In genomic region chr18:58078889-58079573, GRCh38 we compare ENCODE assay signal across 1 cellular context.
A peak's percentile ranks its signal among the peaks of the same experiment; 100 is the strongest.
TF ChIP-seq lines count a peak whose summit lies in the region.

No MANE protein-coding gene starts in this region.

TF ChIP-seq in K562, 482 proteins besides CTCF, POLR2A, EP300 and RAD21 (continued from another document and continues in another):
- TF ChIP-seq E2F5 (CRISPR knock-in tag; IDR thresholded peaks at IDR 0.05) (no peak), SAP30 (IDR thresholded peaks at IDR 0.05; ENCODE audit: borderline replicate concordance, insufficient read depth, low read depth, low read length, poor library complexity, severe bottlenecking) (no peak), ZNF398 (CRISPR knock-in tag; IDR thresholded peaks at IDR 0.05) (no peak), ESRRB (CRISPR knock-in tag; IDR thresholded peaks at IDR 0.05; ENCODE audit: borderline replicate concordance) (no peak), CHD1 (IDR thresholded peaks at IDR 0.05; ENCODE audit: low read length) (no peak), MBD2 (IDR thresholded peaks at IDR 0.05; ENCODE audit: borderline replicate concordance, low read depth) (no peak; the same call in 1 of the 2 replicates), CREB3 (tag; conservative IDR thresholded peaks at IDR 0.05; ENCODE audit: low read depth) (no peak), ZEB2 (IDR thresholded peaks at IDR 0.05) (peak; percentile 85), TOE1 (IDR thresholded peaks at IDR 0.05; ENCODE audit: borderline replicate concordance) (peak; percentile 27; the same call in 1 of the 2 replicates), TOE1 (CRISPR knock-in tag; IDR thresholded peaks at IDR 0.05; ENCODE audit: borderline replicate concordance, low read depth) (no peak), ZNF668 (CRISPR knock-in tag; IDR thresholded peaks at IDR 0.05) (no peak), NRF1 (conservative IDR thresholded peaks at IDR 0.05 in 1 of 2, IDR thresholded peaks at IDR 0.05 in 1 of 2) (no peak), STAT5B (CRISPR knock-in tag; IDR thresholded peaks at IDR 0.05) (no peak), BDP1 (IDR thresholded peaks at IDR 0.05; ENCODE audit: insufficient read depth, insufficient read length) (no peak), CHAMP1 (IDR thresholded peaks at IDR 0.05) (peak; percentile 26; the same call in 1 of the 2 replicates), PBX2 (CRISPR knock-in tag; IDR thresholded peaks at IDR 0.05; ENCODE audit: low read depth) (no peak), PBX2 (tag; conservative IDR thresholded peaks at IDR 0.05; ENCODE audit: low read depth) (no peak), HEY1 (CRISPR knock-in tag; IDR thresholded peaks at IDR 0.05; ENCODE audit: borderline replicate concordance) (no peak), SAFB2 (IDR thresholded peaks at IDR 0.05; ENCODE audit: borderline replicate concordance, low read depth, low read length, severe bottlenecking) (no peak), ZNF518B (CRISPR knock-in tag; IDR thresholded peaks at IDR 0.05) (no peak), NFIC (IDR thresholded peaks at IDR 0.05) (peak; percentile 92), AFF1 (IDR thresholded peaks at IDR 0.05; ENCODE audit: low read depth in 1 of 2, partially characterized antibody in 2 of 2) (peak in 1 of 2 experiments; percentile 76), MED1 (CRISPR knock-in tag; IDR thresholded peaks at IDR 0.05; ENCODE audit: borderline replicate concordance) (no peak), ZNF253 (CRISPR knock-in tag; conservative IDR thresholded peaks at IDR 0.05) (no peak), DIDO1 (tag; IDR thresholded peaks at IDR 0.05; ENCODE audit: low read depth) (no peak), MLX (CRISPR knock-in tag; conservative IDR thresholded peaks at IDR 0.05) (no peak), ZNF124 (CRISPR knock-in tag; IDR thresholded peaks at IDR 0.05) (no peak), GATAD2A (IDR thresholded peaks at IDR 0.05) (no peak), ILF3 (IDR thresholded peaks at IDR 0.05; ENCODE audit: borderline replicate concordance) (no peak), CXXC5 (CRISPR knock-in tag; IDR thresholded peaks at IDR 0.05) (peak; percentile 70; the same call in 1 of the 2 replicates), GABPA (tag; conservative IDR thresholded peaks at IDR 0.05; ENCODE audit: low read depth) (no peak), ZNF12 (CRISPR knock-in tag; IDR thresholded peaks at IDR 0.05) (no peak), CTBP1 (IDR thresholded peaks at IDR 0.05; ENCODE audit: borderline replicate concordance) (peak; percentile 84), CREB1 (IDR thresholded peaks at IDR 0.05) (peak; percentile 42; the same call in 1 of the 2 replicates), CREB1 (CRISPR knock-in tag; IDR thresholded peaks at IDR 0.05) (no peak), NR1H2 (CRISPR knock-in tag; IDR thresholded peaks at IDR 0.05) (no peak), ZBTB9 (CRISPR knock-in tag; IDR thresholded peaks at IDR 0.05) (no peak), ZNF561 (CRISPR knock-in tag; conservative IDR thresholded peaks at IDR 0.05) (no peak), MAFK (IDR thresholded peaks at IDR 0.05; ENCODE audit: low read length) (peak; percentile 12; the same call in 1 of the 2 replicates), FUS (optimal IDR thresholded peaks at IDR 0.05; ENCODE audit: low read depth, low read length) (no peak), JUND (IDR thresholded peaks at IDR 0.05; ENCODE audit: borderline replicate concordance, low read depth, low read length) (peak; percentile 77), JUND (tag; IDR thresholded peaks at IDR 0.05; ENCODE audit: borderline replicate concordance, low read depth, low read length) (peak; percentile 69; the same call in 2 of the 3 replicates), ZNF311 (CRISPR knock-in tag; IDR thresholded peaks at IDR 0.05) (no peak), ZNF212 (CRISPR knock-in tag; IDR thresholded peaks at IDR 0.05) (no peak), SRSF9 (IDR thresholded peaks at IDR 0.05; ENCODE audit: borderline replicate concordance, low read depth, low read length) (no peak), TEAD4 (IDR thresholded peaks at IDR 0.05; ENCODE audit: low read length) (peak; percentile 95), TEAD4 (CRISPR knock-in tag; IDR thresholded peaks at IDR 0.05; ENCODE audit: borderline replicate concordance) (no peak), NCOA4 (IDR thresholded peaks at IDR 0.05; ENCODE audit: partially characterized antibody) (no peak), ERF (CRISPR knock-in tag; IDR thresholded peaks at IDR 0.05) (no peak)
